In genomic region chr15:80679167-80679804, GRCh38 we compare ENCODE assay signal across 21 cellular contexts. TPM values are rescaled to one million over a fixed set of nuclear protein-coding genes. Genes with fewer than 3 reads are reported as not detected.
DNase-seq lines count a peak whose midpoint lies in the region; ATAC-seq and TF ChIP-seq lines count a peak whose summit lies in the region.
"Had no signal": no experiment of that assay in that cellular context is flagged by ENCODE, and none has a peak within 500 bp of the region (broad histone marks: within the 10 kb centered on the region; RNA-seq: fewer than 3 reads in every experiment).

No MANE protein-coding gene starts in this region.

- H3K4me3 Mint-ChIP-seq in Caco-2 (ENCODE audit: unreplicated experiment) (no peak overlapping the region), mesothelial cell of epicardium (no peak overlapping the region)
- H3K4me3 Mint-ChIP-seq: activated CD4-positive, alpha-beta T cell treated with anti-CD3 and anti-CD28 coated beads, Interleukin-2, amount 10 ng/mL, durations not matched to agents 24 days and 14 days; brain; CD14-positive monocyte; dendritic cell treated with granulocyte-macrophage colony-stimulating factor and Interleukin-4, amounts not matched to agents 40 ng/mL and 50 ng/mL, for 4 days; naive thymus-derived CD4-positive, alpha-beta T cell had no signal

- no peaks in the 10 kb centered on the region for H3K27me3 ChIP-seq in Caco-2 (replicated peaks; ENCODE audit: control insufficient read depth, insufficient read depth, low read length)
- H3K27me3 ChIP-seq in Loucy (ENCODE audit: insufficient read depth, low read length, poor library complexity, severe bottlenecking) = no peaks in the 10 kb centered on the region

- CTCF ChIA-PET in Caco-2 (lab: Charles Lee) = interaction anchor here (0.7 to 1.6 kb wide), 4 partner anchors 12 to 1127 kb away, joined by 3 to 6 read pairs (median 4); no protein-coding TSS in a partner anchor

- no peaks in the 10 kb centered on the region for H3K9me3 ChIP-seq in Caco-2
- H3K9me3 ChIP-seq in Loucy (ENCODE audit: insufficient read depth, low read depth, low read length) = no peaks in the 10 kb centered on the region

- peak overlapping the region; percentile 60 for H3K27ac Mint-ChIP-seq in Caco-2 (ENCODE audit: unreplicated experiment)
- H3K27ac Mint-ChIP-seq in mesothelial cell of epicardium = peak overlapping the region; percentile 59
- H3K27ac Mint-ChIP-seq: activated CD4-positive, alpha-beta T cell treated with anti-CD3 and anti-CD28 coated beads, Interleukin-2, amount 10 ng/mL, durations not matched to agents 24 days and 14 days; activated T-helper 2 cell treated with anti-CD3 and anti-CD28 coated beads, Interferon-gamma antibody, Interleukin-2, Interleukin-4, amounts not matched to agents 10 μg/mL and 5 μg/mL and 100 μg/mL, durations not matched to agents 14 hours and 24 hours and 36 hours; CD14-positive monocyte; dendritic cell treated with granulocyte-macrophage colony-stimulating factor and Interleukin-4, amounts not matched to agents 40 ng/mL and 50 ng/mL, for 4 days; naive thymus-derived CD4-positive, alpha-beta T cell had no signal

- H3K36me3 ChIP-seq in Caco-2 (ENCODE audit: control insufficient read depth, insufficient read depth, low read length) = no peaks in the 10 kb centered on the region
- no peaks in the 10 kb centered on the region for H3K36me3 ChIP-seq in Loucy (ENCODE audit: insufficient read depth, low read length)

- H3K9ac ChIP-seq in Loucy (ENCODE audit: low read depth, low read length, poor library complexity, severe bottlenecking) = no peak overlapping the region

- DNase-seq in Caco-2 (peak; percentile 58 to 69), epithelial cell of prostate (ENCODE audit: low read depth, low spot score) (peak; percentile 95), mesothelial cell of epicardium (ENCODE audit: low spot score in 2 of 2, unreplicated experiment in 2 of 2) (no peak), globus pallidus (ENCODE audit: low spot score) (no peak), SKM-1 (lab: John Stamatoyannopoulos, UW; ENCODE audit: unreplicated experiment) (no peak)
- no peak for DNase-seq in activated CD4-positive, CD25-positive, alpha-beta regulatory T cell treated with anti-CD3 and anti-CD28 coated beads, Interleukin-2, amount 50 U/mL, for 72 hours
- DNase-seq: ACHN; activated CD4-positive, alpha-beta T cell treated with anti-CD3 and anti-CD28 coated beads, Interleukin-2, amount 10 ng/mL, durations not matched to agents 24 days and 14 days; naive thymus-derived CD4-positive, alpha-beta T cell; NCI-H1105 treated with DMSO at 0.1 percent for 48 hours; NCI-H2081 treated with DMSO at 0.1 percent for 48 hours; NCI-H446 treated with DMSO at 0.1 percent for 48 hours; NK-92 treated with Interleukin-12 subunit alpha and Interleukin-12 subunit beta, amount 100 ng/mL, for 24 hours; posterior cingulate gyrus; stimulated activated CD4-positive, alpha-beta T cell treated with anti-CD3 and anti-CD28 coated beads, Interleukin-2, amount 100 ng/mL, for 48 hours had no signal

- H3K4me1 Mint-ChIP-seq in Caco-2 (ENCODE audit: low read depth, unreplicated experiment) (peaks cover 42% of the 10 kb centered on the region), mesothelial cell of epicardium (peaks cover 17% of the 10 kb centered on the region)
- H3K4me1 Mint-ChIP-seq: brain had no signal

- no peak overlapping the region for H3K4me2 ChIP-seq in Loucy (ENCODE audit: low read depth, low read length, poor library complexity, severe bottlenecking)

- H3K36me3 Mint-ChIP-seq in Caco-2 (ENCODE audit: insufficient read depth, unreplicated experiment) (no peaks in the 10 kb centered on the region), mesothelial cell of epicardium (no peaks in the 10 kb centered on the region)
- H3K36me3 Mint-ChIP-seq: brain; CD14-positive monocyte; naive thymus-derived CD4-positive, alpha-beta T cell had no signal

- TF ChIP-seq CTCF in Caco-2 (IDR thresholded peaks at IDR 0.05; ENCODE audit: insufficient read depth in 1 of 2, low read depth in 1 of 2, low read length in 1 of 2, severe bottlenecking in 1 of 2, unreplicated experiment in 1 of 2) = no peak
- TF ChIP-seq CTCF in Loucy (conservative IDR thresholded peaks at IDR 0.05; ENCODE audit: low read length) = no peak
- no peak for TF ChIP-seq CTCF in mesothelial cell of epicardium (IDR thresholded peaks at IDR 0.05; ENCODE audit: unreplicated experiment)

- H3K9me2 ChIP-seq in Loucy (replicated peaks; ENCODE audit: low read depth, low read length) = no peaks in the 10 kb centered on the region

- peak overlapping the region; percentile 47 for H2AFZ ChIP-seq in Loucy (ENCODE audit: low read length)

- peak overlapping the region; percentile 96 for H3K27ac ChIP-seq in epithelial cell of prostate

- no peaks in the 10 kb centered on the region for H3K79me2 ChIP-seq in Loucy (ENCODE audit: insufficient read depth, low read length)

- H4K20me1 ChIP-seq in Loucy (ENCODE audit: insufficient read depth, low read length, poor library complexity, severe bottlenecking) = no peaks in the 10 kb centered on the region

- H3K27me3 Mint-ChIP-seq in Caco-2 (ENCODE audit: insufficient read depth, unreplicated experiment) (no peaks in the 10 kb centered on the region), mesothelial cell of epicardium (ENCODE audit: low read depth) (no peaks in the 10 kb centered on the region)
- H3K27me3 Mint-ChIP-seq: brain had no signal

- H3K4me1 ChIP-seq in Caco-2 (peaks cover 29% of the 10 kb centered on the region), Loucy (ENCODE audit: insufficient read depth, low read length, poor library complexity, severe bottlenecking) (no peaks in the 10 kb centered on the region)

- ATAC-seq in GM18868 (IDR thresholded peaks at IDR 0.05; ENCODE audit: unreplicated experiment) = no peak
- ATAC-seq: naive thymus-derived CD4-positive, alpha-beta T cell had no signal

- POLR2A ChIA-PET in Caco-2 (lab: Charles Lee) = no interaction called here

- H3K9me3 Mint-ChIP-seq in Caco-2 (ENCODE audit: unreplicated experiment) (no peaks in the 10 kb centered on the region), mesothelial cell of epicardium (no peaks in the 10 kb centered on the region)
- H3K9me3 Mint-ChIP-seq: activated T-helper 2 cell treated with anti-CD3 and anti-CD28 coated beads, Interferon-gamma antibody, Interleukin-2, Interleukin-4, amounts not matched to agents 10 μg/mL and 5 μg/mL and 100 μg/mL, durations not matched to agents 14 hours and 24 hours and 36 hours; brain had no signal

- H3K4me3 ChIP-seq in Caco-2 (ENCODE audit: low read depth, low read length) (no peak overlapping the region), Loucy (ENCODE audit: low read length, poor library complexity, severe bottlenecking) (no peak overlapping the region)

- H3F3A ChIP-seq in Loucy (ENCODE audit: low read depth) = no peaks in the 10 kb centered on the region

- BruUV-seq in Caco-2 (replicated peaks; lab: Mats Ljungman, UMichigan) = no TSS peak

- intact Hi-C loops in Caco-2 (cut with micrococcal nuclease; ENCODE audit: unreplicated experiment) = no loop called here

RNA-seq across cellular contexts. Expression of gene ABHD17C, which starts 15.8 kb away (rescaled TPM):
- total RNA-seq in Caco-2 (2022) (19.2 and 25.0 TPM in 2 replicates), mesothelial cell of epicardium (17.0 to 18.0 TPM (median 17.9 TPM) in 3 replicates)

Comparison
In these comparisons a context has a peak if more than half of its experiments do, and no peak if none do; other contexts are left out.
1. DNase-seq: peak in Caco-2 (2 of 2) and epithelial cell of prostate (single experiment); none in mesothelial cell of epicardium (0 of 2), globus pallidus (single experiment), SKM-1 (single experiment) and activated CD4-positive, CD25-positive, alpha-beta regulatory T cell treated with anti-CD3 and anti-CD28 coated beads, Interleukin-2, amount 50 U/mL, for 72 hours (single experiment).